In genomic region chr2:98823196-98824166, GRCh38 we compare ENCODE assay signal across 8 cellular contexts.
DNase-seq lines count a peak whose midpoint lies in the region; ATAC-seq and TF ChIP-seq lines count a peak whose summit lies in the region.

No MANE protein-coding gene starts in this region.

- H3K79me2 ChIP-seq in neural cell (replicated peaks; ENCODE audit: insufficient read depth, low read length): no peaks in the 10 kb centered on the region

- intact Hi-C loops in Right ventricle myocardium superior (cut with DNase I): loop anchor here (10.0 kb wide), 1 partner anchor 89 kb away; the partner anchor contains the start of gene MGAT4A
- intact Hi-C loops in aorta (cut with DNase I): loop anchor here (5.0 kb wide), 1 partner anchor 91 kb away; the partner anchor contains the start of gene MGAT4A (in 2 of the 2)

- peaks cover 2% of the 10 kb centered on the region for H3K36me3 Mint-ChIP-seq in activated naive CD4-positive, alpha-beta T cell treated with anti-CD3 and anti-CD28 coated beads, Interleukin-2, amount 10 ng/mL, durations not matched to agents 7 days and 5 days

- no peaks in the 10 kb centered on the region for H3F3A ChIP-seq in neural cell (ENCODE audit: insufficient read depth, low read length, poor library complexity, severe bottlenecking)

- H3K4me3 Mint-ChIP-seq in activated naive CD4-positive, alpha-beta T cell treated with anti-CD3 and anti-CD28 coated beads, Interleukin-2, amount 10 ng/mL, durations not matched to agents 7 days and 5 days: peak overlapping the region; percentile 77

- H3K27ac ChIP-seq in neural cell (ENCODE audit: low read length): no peak overlapping the region
- H3K27ac ChIP-seq in aorta (ENCODE audit: low read depth in 1 of 2, low read length in 2 of 2): peak overlapping the region in 1 of 2 donors; percentile 33

- H3K27me3 ChIP-seq in neural cell (ENCODE audit: insufficient read depth, low read depth, low read length) (peaks cover 27% of the 10 kb centered on the region), aorta (ENCODE audit: control insufficient read depth in 1 of 2, insufficient read depth in 2 of 2, low read length in 1 of 2) (no peaks in the 10 kb centered on the region)

- no peak for TF ChIP-seq EP300 in neural cell (conservative IDR thresholded peaks at IDR 0.05; ENCODE audit: poor library complexity, severe bottlenecking)

- ATAC-seq in Right ventricle myocardium superior (ENCODE audit: poor library complexity) (peak; percentile 53), aorta (ENCODE audit: low FRiP score) (peak; percentile 38), HG03095 (IDR thresholded peaks at IDR 0.05; ENCODE audit: unreplicated experiment) (no peak), GM21825 (IDR thresholded peaks at IDR 0.05; ENCODE audit: unreplicated experiment) (no peak)

- WGBS in aorta, 2 donors: 8% methylated on average over 20 to 40 of the region's 40 CpGs

- H3K9ac ChIP-seq in neural cell (ENCODE audit: low read length): no peak overlapping the region

- TF ChIP-seq CTCF in neural cell (IDR thresholded peaks at IDR 0.05; ENCODE audit: poor library complexity, severe bottlenecking): no peak

- peaks cover 43% of the 10 kb centered on the region for H3K27me3 Mint-ChIP-seq in activated naive CD4-positive, alpha-beta T cell treated with anti-CD3 and anti-CD28 coated beads, Interleukin-2, amount 10 ng/mL, durations not matched to agents 7 days and 5 days

- no peaks in the 10 kb centered on the region for H4K20me1 ChIP-seq in neural cell (ENCODE audit: insufficient read depth)

- DNase-seq in activated naive CD4-positive, alpha-beta T cell treated with anti-CD3 and anti-CD28 coated beads, Interleukin-2, amount 10 ng/mL, durations not matched to agents 7 days and 5 days: no peak
- DNase-seq in activated naive CD4-positive, alpha-beta T cell (lab: John Stamatoyannopoulos, UW): no peak
- DNase-seq in Right ventricle myocardium superior: no peak
- DNase-seq in aorta: no peak
- no peak for DNase-seq in DMS53 (lab: John Stamatoyannopoulos, UW)

- H3K4me3 ChIP-seq in neural cell (ENCODE audit: low read length) (peak overlapping the region; percentile 59), aorta (ENCODE audit: low read length in 2 of 2) (peak overlapping the region; percentile 41 to 56)

- no peak overlapping the region for H3K27ac Mint-ChIP-seq in activated naive CD4-positive, alpha-beta T cell treated with anti-CD3 and anti-CD28 coated beads, Interleukin-2, amount 10 ng/mL, durations not matched to agents 7 days and 5 days

- TF ChIP-seq RAD21 in neural cell (conservative IDR thresholded peaks at IDR 0.05): no peak

- H3K4me1 Mint-ChIP-seq in activated naive CD4-positive, alpha-beta T cell treated with anti-CD3 and anti-CD28 coated beads, Interleukin-2, amount 10 ng/mL, durations not matched to agents 7 days and 5 days: peaks cover 29% of the 10 kb centered on the region

- H3K4me1 ChIP-seq in aorta (ENCODE audit: control insufficient read depth in 1 of 2, insufficient read depth in 2 of 2, low read length in 2 of 2): no peaks in the 10 kb centered on the region

- no peaks in the 10 kb centered on the region for H3K9me2 ChIP-seq in neural cell (ENCODE audit: insufficient read depth, low read length)

- CTCF ChIA-PET in activated naive CD4-positive, alpha-beta T cell treated with anti-CD3 and anti-CD28 coated beads, Interleukin-2, amount 10 ng/mL, durations not matched to agents 7 days and 5 days (lab: Charles Lee): interaction anchor here (1.2 kb wide), 1 partner anchor 47 kb away, joined by 4 read pairs; no protein-coding TSS in a partner anchor

- H3K36me3 ChIP-seq in neural cell (ENCODE audit: insufficient read depth, low read length) (no peaks in the 10 kb centered on the region), aorta (ENCODE audit: control insufficient read depth in 1 of 2, insufficient read depth in 2 of 2, low read length in 1 of 2) (no peaks in the 10 kb centered on the region)

- H3K9me3 Mint-ChIP-seq in activated naive CD4-positive, alpha-beta T cell treated with anti-CD3 and anti-CD28 coated beads, Interleukin-2, amount 10 ng/mL, durations not matched to agents 7 days and 5 days: no peaks in the 10 kb centered on the region

- H2AFZ ChIP-seq in neural cell (ENCODE audit: low read depth, low read length): no peak overlapping the region

- H3K9me3 ChIP-seq in neural cell (ENCODE audit: low read length): no peaks in the 10 kb centered on the region
- H3K9me3 ChIP-seq in aorta (ENCODE audit: control insufficient read depth, low read length): no peaks in the 10 kb centered on the region

- no peak overlapping the region for H3K4me2 ChIP-seq in neural cell (ENCODE audit: low read length)

TF ChIP-seq in neural cell, 6 proteins besides CTCF, POLR2A, EP300 and RAD21:
- TF ChIP-seq REST (IDR thresholded peaks at IDR 0.05; ENCODE audit: borderline replicate concordance) (no peak), POLR2AphosphoS5 (IDR thresholded peaks at IDR 0.05) (no peak), MXI1 (conservative IDR thresholded peaks at IDR 0.05; ENCODE audit: poor library complexity, severe bottlenecking) (no peak), TAF1 (IDR thresholded peaks at IDR 0.05; ENCODE audit: low read depth) (no peak), SMC3 (conservative IDR thresholded peaks at IDR 0.05; ENCODE audit: poor library complexity) (no peak), EZH2 (IDR thresholded peaks at IDR 0.05; ENCODE audit: borderline replicate concordance, insufficient read depth, low read length, poor library complexity, severe bottlenecking) (no peak)
TF ChIP-seq in neural cell: peak in this region for 0.

Comparison
In these comparisons a context has a peak if more than half of its experiments do, and no peak if none do; other contexts are left out.
1. ATAC-seq: peak in Right ventricle myocardium superior (single experiment) and aorta (single experiment); none in HG03095 (single experiment) and GM21825 (single experiment).